Comparison of ENCODE assay signal across 1 cellular context in the genomic region with DNA sequence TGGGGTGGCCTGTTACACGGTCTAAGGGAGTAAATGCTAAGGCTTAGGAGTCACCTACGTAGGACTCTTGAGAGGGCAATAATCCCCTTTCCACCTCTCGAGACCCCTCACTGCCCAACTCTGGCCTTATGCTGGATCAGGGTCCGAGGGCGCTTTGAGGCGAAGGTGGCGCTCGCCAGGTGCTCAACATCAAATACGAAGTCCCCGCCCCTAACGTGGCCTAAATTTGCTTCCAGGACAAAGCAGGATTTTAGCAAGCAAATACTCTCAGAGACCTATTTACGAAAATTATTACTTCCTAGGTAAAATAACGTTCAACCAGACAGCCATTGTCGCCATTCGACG.
TF ChIP-seq lines count a peak whose summit lies in the region.

No MANE protein-coding gene starts in this region.

TF ChIP-seq in HepG2, 621 proteins besides CTCF, POLR2A, EP300 and RAD21 (continued from another document and continues in another):
- TF ChIP-seq MTERF4 (CRISPR knock-in tag; IDR thresholded peaks at IDR 0.05): no peak
- TF ChIP-seq SAP130 (CRISPR knock-in tag; IDR thresholded peaks at IDR 0.05; ENCODE audit: low read depth): no peak
- 0 out of 2 replicates have a peak, but pooled peaks have one; percentile 32 for TF ChIP-seq MBNL3 (CRISPR knock-in tag; conservative IDR thresholded peaks at IDR 0.05)
- TF ChIP-seq, protein P1, sequence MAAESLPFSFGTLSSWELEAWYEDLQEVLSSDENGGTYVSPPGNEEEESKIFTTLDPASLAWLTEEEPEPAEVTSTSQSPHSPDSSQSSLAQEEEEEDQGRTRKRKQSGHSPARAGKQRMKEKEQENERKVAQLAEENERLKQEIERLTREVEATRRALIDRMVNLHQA (CRISPR knock-in tag; IDR thresholded peaks at IDR 0.05): no peak
- TF ChIP-seq DMAP1 (CRISPR knock-in tag; IDR thresholded peaks at IDR 0.05): peak; percentile 12; the same call in 1 of the 2 replicates
- TF ChIP-seq ASH2L (IDR thresholded peaks at IDR 0.05; ENCODE audit: insufficient read length, low read depth, low read length): peak; percentile 64
- TF ChIP-seq, protein P2, sequence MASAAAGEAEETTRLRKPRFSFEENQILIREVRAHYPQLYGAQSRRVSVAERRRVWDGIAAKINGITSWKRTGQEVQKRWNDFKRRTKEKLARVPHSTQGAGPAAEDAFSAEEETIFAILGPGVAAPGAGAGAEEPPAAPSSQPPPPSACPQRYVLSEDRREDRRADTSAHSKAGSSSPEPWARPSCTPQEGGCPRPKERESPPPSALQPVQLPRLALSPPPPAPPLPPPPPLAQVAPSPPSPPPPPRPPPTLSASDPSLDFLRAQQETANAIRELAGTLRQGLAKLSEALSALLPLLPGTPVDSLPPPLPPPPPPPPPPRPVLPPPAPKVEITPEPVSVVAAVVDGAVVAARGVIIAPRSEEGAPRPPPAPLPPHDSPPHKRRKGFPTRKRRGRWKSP (CRISPR knock-in tag; IDR thresholded peaks at IDR 0.05): 0 out of 2 replicates have a peak, but pooled peaks have one; percentile 42
- no peak for TF ChIP-seq CCAR2 (optimal IDR thresholded peaks at IDR 0.05; ENCODE audit: low read depth, low read length)
- TF ChIP-seq, protein P3, sequence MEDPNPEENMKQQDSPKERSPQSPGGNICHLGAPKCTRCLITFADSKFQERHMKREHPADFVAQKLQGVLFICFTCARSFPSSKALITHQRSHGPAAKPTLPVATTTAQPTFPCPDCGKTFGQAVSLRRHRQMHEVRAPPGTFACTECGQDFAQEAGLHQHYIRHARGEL (CRISPR knock-in tag; IDR thresholded peaks at IDR 0.05): peak; percentile 44; the same call in 1 of the 2 replicates
- TF ChIP-seq TIGD3 (CRISPR knock-in tag; IDR thresholded peaks at IDR 0.05; ENCODE audit: borderline replicate concordance): peak; percentile 62; the same call in 1 of the 2 replicates
- TF ChIP-seq ZNF549 (CRISPR knock-in tag; IDR thresholded peaks at IDR 0.05): 0 out of 2 replicates have a peak, but pooled peaks have one; percentile 2
- TF ChIP-seq XBP1 (CRISPR knock-in tag; IDR thresholded peaks at IDR 0.05): no peak
- TF ChIP-seq ZNF891 (CRISPR knock-in tag; IDR thresholded peaks at IDR 0.05): peak; percentile 41; the same call in 1 of the 2 replicates
- no peak for TF ChIP-seq KDM2A (CRISPR knock-in tag; IDR thresholded peaks at IDR 0.05; ENCODE audit: borderline replicate concordance, low read depth)
- TF ChIP-seq ZNF496 (CRISPR knock-in tag; IDR thresholded peaks at IDR 0.05; ENCODE audit: insufficient replicate concordance): no peak
- peak; percentile 18; the same call in 1 of the 2 replicates for TF ChIP-seq STAT6 (CRISPR knock-in tag; IDR thresholded peaks at IDR 0.05; ENCODE audit: borderline replicate concordance)
- TF ChIP-seq ZNF350 (CRISPR knock-in tag; IDR thresholded peaks at IDR 0.05; ENCODE audit: borderline replicate concordance, low read depth): no peak; the same call in 1 of the 2 replicates
- TF ChIP-seq MIER3 (CRISPR knock-in tag; IDR thresholded peaks at IDR 0.05; ENCODE audit: borderline replicate concordance): no peak
- TF ChIP-seq, protein P4, sequence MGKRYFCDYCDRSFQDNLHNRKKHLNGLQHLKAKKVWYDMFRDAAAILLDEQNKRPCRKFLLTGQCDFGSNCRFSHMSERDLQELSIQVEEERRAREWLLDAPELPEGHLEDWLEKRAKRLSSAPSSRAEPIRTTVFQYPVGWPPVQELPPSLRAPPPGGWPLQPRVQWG (CRISPR knock-in tag; IDR thresholded peaks at IDR 0.05; ENCODE audit: borderline replicate concordance, low read depth): 0 out of 2 replicates have a peak, but pooled peaks have one; percentile 47
- TF ChIP-seq CREM (IDR thresholded peaks at IDR 0.05): 0 out of 2 replicates have a peak, but pooled peaks have one; percentile 6
- TF ChIP-seq CREM (CRISPR knock-in tag; IDR thresholded peaks at IDR 0.05): no peak
- TF ChIP-seq TFDP2 (CRISPR knock-in tag; IDR thresholded peaks at IDR 0.05): peak; percentile 6; the same call in 1 of the 2 replicates
- TF ChIP-seq SP140L (CRISPR knock-in tag; IDR thresholded peaks at IDR 0.05; ENCODE audit: borderline replicate concordance): peak; percentile 20; the same call in 1 of the 2 replicates
- no peak for TF ChIP-seq ZNF354B (CRISPR knock-in tag; IDR thresholded peaks at IDR 0.05)
- TF ChIP-seq, protein P5, sequence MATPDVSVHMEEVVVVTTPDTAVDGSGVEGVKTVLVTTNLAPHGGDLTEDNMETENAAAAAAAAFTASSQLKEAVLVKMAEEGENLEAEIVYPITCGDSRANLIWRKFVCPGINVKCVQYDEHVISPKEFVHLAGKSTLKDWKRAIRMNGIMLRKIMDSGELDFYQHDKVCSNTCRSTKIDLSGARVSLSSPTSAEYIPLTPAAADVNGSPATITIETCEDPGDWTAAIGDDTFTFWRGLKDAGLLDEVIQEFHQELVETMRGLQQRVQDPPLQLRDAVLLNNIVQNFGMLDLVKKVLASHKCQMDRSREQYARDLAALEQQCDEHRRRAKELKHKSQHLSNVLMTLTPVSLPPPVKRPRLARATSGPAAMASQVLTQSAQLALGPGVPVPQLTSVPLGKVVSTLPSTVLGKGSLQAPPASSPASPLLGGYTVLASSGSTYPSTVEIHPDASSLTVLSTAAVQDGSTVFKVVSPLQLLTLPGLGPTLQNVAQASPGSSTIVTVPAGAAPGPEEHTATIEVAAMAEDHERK (CRISPR knock-in tag; IDR thresholded peaks at IDR 0.05; ENCODE audit: low read depth): no peak
- no peak for TF ChIP-seq PPARG (CRISPR knock-in tag; conservative IDR thresholded peaks at IDR 0.05)
- no peak for TF ChIP-seq KLF6 (CRISPR knock-in tag; IDR thresholded peaks at IDR 0.05)
- TF ChIP-seq, protein P6, sequence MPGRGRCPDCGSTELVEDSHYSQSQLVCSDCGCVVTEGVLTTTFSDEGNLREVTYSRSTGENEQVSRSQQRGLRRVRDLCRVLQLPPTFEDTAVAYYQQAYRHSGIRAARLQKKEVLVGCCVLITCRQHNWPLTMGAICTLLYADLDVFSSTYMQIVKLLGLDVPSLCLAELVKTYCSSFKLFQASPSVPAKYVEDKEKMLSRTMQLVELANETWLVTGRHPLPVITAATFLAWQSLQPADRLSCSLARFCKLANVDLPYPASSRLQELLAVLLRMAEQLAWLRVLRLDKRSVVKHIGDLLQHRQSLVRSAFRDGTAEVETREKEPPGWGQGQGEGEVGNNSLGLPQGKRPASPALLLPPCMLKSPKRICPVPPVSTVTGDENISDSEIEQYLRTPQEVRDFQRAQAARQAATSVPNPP (CRISPR knock-in tag; IDR thresholded peaks at IDR 0.05): no peak
- 0 out of 2 replicates have a peak, but pooled peaks have one; percentile 2 for TF ChIP-seq ZFAT (CRISPR knock-in tag; conservative IDR thresholded peaks at IDR 0.05)
- TF ChIP-seq ZBTB39 (CRISPR knock-in tag; IDR thresholded peaks at IDR 0.05): no peak
- TF ChIP-seq, protein P7, sequence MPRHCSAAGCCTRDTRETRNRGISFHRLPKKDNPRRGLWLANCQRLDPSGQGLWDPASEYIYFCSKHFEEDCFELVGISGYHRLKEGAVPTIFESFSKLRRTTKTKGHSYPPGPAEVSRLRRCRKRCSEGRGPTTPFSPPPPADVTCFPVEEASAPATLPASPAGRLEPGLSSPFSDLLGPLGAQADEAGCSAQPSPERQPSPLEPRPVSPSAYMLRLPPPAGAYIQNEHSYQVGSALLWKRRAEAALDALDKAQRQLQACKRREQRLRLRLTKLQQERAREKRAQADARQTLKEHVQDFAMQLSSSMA (CRISPR knock-in tag; IDR thresholded peaks at IDR 0.05): 0 out of 2 replicates have a peak, but pooled peaks have one; percentile 11
- peak; percentile 19; the same call in 1 of the 2 replicates for TF ChIP-seq NR2C2 (CRISPR knock-in tag; IDR thresholded peaks at IDR 0.05; ENCODE audit: borderline replicate concordance)
- 0 out of 2 replicates have a peak, but pooled peaks have one; percentile 3 for TF ChIP-seq TBX2 (CRISPR knock-in tag; IDR thresholded peaks at IDR 0.05; ENCODE audit: borderline replicate concordance)
- no peak for TF ChIP-seq SPEN (CRISPR knock-in tag; IDR thresholded peaks at IDR 0.05; ENCODE audit: low read depth)
- TF ChIP-seq, protein P8, sequence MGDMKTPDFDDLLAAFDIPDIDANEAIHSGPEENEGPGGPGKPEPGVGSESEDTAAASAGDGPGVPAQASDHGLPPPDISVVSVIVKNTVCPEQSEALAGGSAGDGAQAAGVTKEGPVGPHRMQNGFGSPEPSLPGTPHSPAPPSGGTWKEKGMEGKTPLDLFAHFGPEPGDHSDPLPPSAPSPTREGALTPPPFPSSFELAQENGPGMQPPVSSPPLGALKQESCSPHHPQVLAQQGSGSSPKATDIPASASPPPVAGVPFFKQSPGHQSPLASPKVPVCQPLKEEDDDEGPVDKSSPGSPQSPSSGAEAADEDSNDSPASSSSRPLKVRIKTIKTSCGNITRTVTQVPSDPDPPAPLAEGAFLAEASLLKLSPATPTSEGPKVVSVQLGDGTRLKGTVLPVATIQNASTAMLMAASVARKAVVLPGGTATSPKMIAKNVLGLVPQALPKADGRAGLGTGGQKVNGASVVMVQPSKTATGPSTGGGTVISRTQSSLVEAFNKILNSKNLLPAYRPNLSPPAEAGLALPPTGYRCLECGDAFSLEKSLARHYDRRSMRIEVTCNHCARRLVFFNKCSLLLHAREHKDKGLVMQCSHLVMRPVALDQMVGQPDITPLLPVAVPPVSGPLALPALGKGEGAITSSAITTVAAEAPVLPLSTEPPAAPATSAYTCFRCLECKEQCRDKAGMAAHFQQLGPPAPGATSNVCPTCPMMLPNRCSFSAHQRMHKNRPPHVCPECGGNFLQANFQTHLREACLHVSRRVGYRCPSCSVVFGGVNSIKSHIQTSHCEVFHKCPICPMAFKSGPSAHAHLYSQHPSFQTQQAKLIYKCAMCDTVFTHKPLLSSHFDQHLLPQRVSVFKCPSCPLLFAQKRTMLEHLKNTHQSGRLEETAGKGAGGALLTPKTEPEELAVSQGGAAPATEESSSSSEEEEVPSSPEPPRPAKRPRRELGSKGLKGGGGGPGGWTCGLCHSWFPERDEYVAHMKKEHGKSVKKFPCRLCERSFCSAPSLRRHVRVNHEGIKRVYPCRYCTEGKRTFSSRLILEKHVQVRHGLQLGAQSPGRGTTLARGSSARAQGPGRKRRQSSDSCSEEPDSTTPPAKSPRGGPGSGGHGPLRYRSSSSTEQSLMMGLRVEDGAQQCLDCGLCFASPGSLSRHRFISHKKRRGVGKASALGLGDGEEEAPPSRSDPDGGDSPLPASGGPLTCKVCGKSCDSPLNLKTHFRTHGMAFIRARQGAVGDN (CRISPR knock-in tag; IDR thresholded peaks at IDR 0.05): peak; percentile 89
- TF ChIP-seq ARNTL (CRISPR knock-in tag; IDR thresholded peaks at IDR 0.05): no peak
- peak; percentile 13; the same call in 1 of the 2 replicates for TF ChIP-seq KDM5B (CRISPR knock-in tag; IDR thresholded peaks at IDR 0.05; ENCODE audit: borderline replicate concordance)
- TF ChIP-seq ZNF589 (CRISPR knock-in tag; conservative IDR thresholded peaks at IDR 0.05): peak; percentile 74; the same call in 1 of the 2 replicates
